Comparison of ENCODE assay signal across 15 cellular contexts in the genomic region with DNA sequence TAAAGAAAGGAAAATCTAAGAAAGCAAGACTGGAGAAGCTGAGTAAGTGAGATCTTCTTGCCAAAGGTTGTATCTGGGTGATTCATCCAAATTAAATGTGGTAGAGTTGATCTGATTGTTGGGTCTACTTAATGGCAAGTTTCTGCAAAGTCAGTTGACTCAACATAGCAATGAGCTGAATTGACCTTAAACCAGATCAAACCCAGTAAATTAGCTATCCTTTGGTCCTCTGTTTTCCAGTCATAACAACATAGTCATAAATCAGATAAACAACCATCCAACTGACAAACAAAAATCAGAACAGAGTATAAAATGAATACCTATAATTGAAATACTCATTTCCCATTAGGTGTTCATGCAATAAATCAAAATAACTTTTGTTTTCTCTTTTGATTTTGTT.
DNase-seq lines count a peak whose midpoint lies in the region; FAIRE-seq and TF ChIP-seq lines count a peak whose summit lies in the region.
"Had no signal": no experiment of that assay in that cellular context is flagged by ENCODE, and none has a peak within 500 bp of the region (broad histone marks: within the 10 kb centered on the region; RNA-seq: fewer than 3 reads in every experiment).

No MANE protein-coding gene starts in this region.

- in situ Hi-C loops in GM13976 (cut with MboI; ENCODE audit: low sequenced_read_pairs, unreplicated experiment): no loop called here

- FAIRE-seq in astrocyte (lab: Jason Lieb, UNC): peak; percentile 94
- FAIRE-seq in frontal cortex (lab: Jason Lieb, UNC): no peak

- intact Hi-C loops in MCF 10A (cut with micrococcal nuclease) (no loop called here), breast epithelium (cut with DNase I; ENCODE audit: low total_unique reads) (no loop called here)

- BruUV-seq in MCF 10A (replicated peaks; lab: Mats Ljungman, UMichigan): no TSS peak

- H3K4me3 ChIP-seq in breast epithelium: no peak overlapping the region
- no peak overlapping the region for H3K4me3 ChIP-seq in astrocyte (ENCODE audit: insufficient read depth, low read depth, low read length)
- H3K4me3 ChIP-seq in fibroblast of the aortic adventitia (ENCODE audit: low read depth, low read length): no peak overlapping the region
- H3K4me3 ChIP-seq: hepatocyte, MG63 had no signal

- no peaks in the 10 kb centered on the region for H4K20me1 ChIP-seq in astrocyte (ENCODE audit: insufficient read depth, low read length)

- POLR2A ChIA-PET in MCF 10A (lab: Yijun Ruan, JAX): interaction anchor here (0.7 to 1.4 kb wide), 3 partner anchors 15 to 1371 kb away, joined by 3 to 4 read pairs (median 3); no protein-coding TSS in a partner anchor

- peaks cover 19% of the 10 kb centered on the region for H3K4me1 Mint-ChIP-seq in MCF 10A (ENCODE audit: insufficient read depth, unreplicated experiment)
- H3K4me1 Mint-ChIP-seq in astrocyte (ENCODE audit: low read depth, unreplicated experiment): peaks cover 19% of the 10 kb centered on the region

- H3K27me3 Mint-ChIP-seq in MCF 10A (ENCODE audit: insufficient read depth, unreplicated experiment) (no peaks in the 10 kb centered on the region), astrocyte (ENCODE audit: low read depth, unreplicated experiment) (no peaks in the 10 kb centered on the region)

- H3K9ac ChIP-seq in astrocyte (ENCODE audit: low read length): no peak overlapping the region

- H3K4me3 Mint-ChIP-seq in MCF 10A (ENCODE audit: unreplicated experiment) (no peak overlapping the region), astrocyte (ENCODE audit: unreplicated experiment) (no peak overlapping the region)

- H3K27me3 ChIP-seq in breast epithelium (no peaks in the 10 kb centered on the region), astrocyte (ENCODE audit: insufficient read depth, low read length) (no peaks in the 10 kb centered on the region)
- H3K27me3 ChIP-seq: hepatocyte, MG63 had no signal

- H3K36me3 Mint-ChIP-seq in MCF 10A (ENCODE audit: insufficient read depth, unreplicated experiment) (no peaks in the 10 kb centered on the region), astrocyte (ENCODE audit: low read depth, unreplicated experiment) (no peaks in the 10 kb centered on the region)

- TF ChIP-seq POLR2A in breast epithelium (IDR thresholded peaks at IDR 0.05): no peak

- no peak overlapping the region for H2AFZ ChIP-seq in astrocyte (ENCODE audit: low read depth, low read length)
- H2AFZ ChIP-seq: hepatocyte had no signal

- no peak overlapping the region for H3K27ac ChIP-seq in breast epithelium
- H3K27ac ChIP-seq in astrocyte (ENCODE audit: low read depth, low read length): peak overlapping the region; percentile 27
- H3K27ac ChIP-seq: 22Rv1, hepatocyte had no signal

- H3K27ac Mint-ChIP-seq in MCF 10A (ENCODE audit: low read depth, unreplicated experiment) (peak overlapping the region; percentile 71), astrocyte (ENCODE audit: unreplicated experiment) (no peak overlapping the region)

- H3K9me3 ChIP-seq in breast epithelium (no peaks in the 10 kb centered on the region), astrocyte (ENCODE audit: insufficient read depth, low read depth, low read length) (no peaks in the 10 kb centered on the region)
- H3K9me3 ChIP-seq: MG63 had no signal

- TF ChIP-seq CTCF in MCF 10A (IDR thresholded peaks at IDR 0.05; ENCODE audit: unreplicated experiment) (no peak), breast epithelium (IDR thresholded peaks at IDR 0.05) (no peak), astrocyte (IDR thresholded peaks at IDR 0.05; ENCODE audit: insufficient read depth, low read depth, low read length) (no peak), fibroblast of the aortic adventitia (IDR thresholded peaks at IDR 0.05; ENCODE audit: insufficient read depth, low read length) (no peak), GM13976 (IDR thresholded peaks at IDR 0.05; ENCODE audit: borderline replicate concordance, control extremely low read depth, extremely low read depth, insufficient read depth, missing control alignments) (no peak)

- H3K36me3 ChIP-seq in breast epithelium (no peaks in the 10 kb centered on the region), astrocyte (ENCODE audit: insufficient read depth, low read length) (no peaks in the 10 kb centered on the region)
- H3K36me3 ChIP-seq: MG63 had no signal

- H3K79me2 ChIP-seq in astrocyte (ENCODE audit: insufficient read depth, low read length): no peaks in the 10 kb centered on the region
- H3K79me2 ChIP-seq: hepatocyte had no signal

- H3K9me3 Mint-ChIP-seq in MCF 10A (ENCODE audit: unreplicated experiment) (no peaks in the 10 kb centered on the region), astrocyte (ENCODE audit: unreplicated experiment) (no peaks in the 10 kb centered on the region)

- CTCF ChIA-PET in MCF 10A (lab: Yijun Ruan, JAX): no interaction called here

- no peak overlapping the region for H3K4me2 ChIP-seq in astrocyte (ENCODE audit: low read length)
- H3K4me2 ChIP-seq: hepatocyte had no signal

- DNase-seq in MCF 10A (ENCODE audit: unreplicated experiment) (peak; percentile 26), breast epithelium (ENCODE audit: low spot score in 2 of 2) (no peak), astrocyte (ENCODE audit: low read depth) (peak; percentile 93), fibroblast of the aortic adventitia (ENCODE audit: low read depth) (peak; percentile 76), germinal center (ENCODE audit: low spot score) (no peak), GM13976 (ENCODE audit: low spot score) (no peak), frontal cortex (ENCODE audit: low spot score in 2 of 2) (no peak)
- DNase-seq in activated effector memory CD4-positive, alpha-beta T cell treated with anti-CD3 and anti-CD28 coated beads, Interleukin-2, amount 50 U/mL, for 16 hours: no peak
- DNase-seq: activated gamma-delta T cell treated with Interleukin-2 at 50 U/mL for 16 hours, Calu3, MG63, NCI-H1930, NCI-H524 had no signal

- no peaks in the 10 kb centered on the region for H3K4me1 ChIP-seq in breast epithelium
- peaks cover 5% of the 10 kb centered on the region for H3K4me1 ChIP-seq in astrocyte (ENCODE audit: insufficient read depth, low read length)

Comparison
In these comparisons a context has a peak if more than half of its experiments do, and no peak if none do; other contexts are left out.
1. DNase-seq: peak in MCF 10A (single experiment), astrocyte (single experiment) and fibroblast of the aortic adventitia (single experiment); none in breast epithelium (0 of 2), germinal center (single experiment), activated effector memory CD4-positive, alpha-beta T cell treated with anti-CD3 and anti-CD28 coated beads, Interleukin-2, amount 50 U/mL, for 16 hours (single experiment), GM13976 (single experiment) and frontal cortex (0 of 2).